Comparison of ENCODE assay signal across 8 cellular contexts in genomic region chr10:102115775-102116174, GRCh38. TPM values are rescaled to one million over a fixed set of nuclear protein-coding genes. Genes with fewer than 3 reads are reported as not detected.
DNase-seq lines count a peak whose midpoint lies in the region; ATAC-seq and TF ChIP-seq lines count a peak whose summit lies in the region.

No MANE protein-coding gene starts in this region.

- peak overlapping the region; percentile 76 for H3K4me3 Mint-ChIP-seq in activated CD4-positive, alpha-beta T cell treated with anti-CD3 and anti-CD28 coated beads, Interleukin-2, amount 10 ng/mL, durations not matched to agents 7 days and 5 days
- H3K4me3 Mint-ChIP-seq in activated CD4-positive, alpha-beta memory T cell treated with anti-CD3 and anti-CD28 coated beads, Interleukin-2, amount 10 ng/mL, durations not matched to agents 7 days and 5 days: peak overlapping the region; percentile 76

- peaks cover 64% of the 10 kb centered on the region for H3K4me1 Mint-ChIP-seq in activated CD4-positive, alpha-beta T cell treated with anti-CD3 and anti-CD28 coated beads, Interleukin-2, amount 10 ng/mL, durations not matched to agents 7 days and 5 days
- peaks cover 63% of the 10 kb centered on the region for H3K4me1 Mint-ChIP-seq in activated CD4-positive, alpha-beta memory T cell treated with anti-CD3 and anti-CD28 coated beads, Interleukin-2, amount 10 ng/mL, durations not matched to agents 7 days and 5 days

- peaks cover 10% of the 10 kb centered on the region for H3K36me3 ChIP-seq in thoracic aorta

- peak overlapping the region; percentile 94 for H3K27ac Mint-ChIP-seq in activated CD4-positive, alpha-beta T cell treated with anti-CD3 and anti-CD28 coated beads, Interleukin-2, amount 10 ng/mL, durations not matched to agents 7 days and 5 days
- peak overlapping the region; percentile 91 for H3K27ac Mint-ChIP-seq in activated CD4-positive, alpha-beta memory T cell treated with anti-CD3 and anti-CD28 coated beads, Interleukin-2, amount 10 ng/mL, durations not matched to agents 7 days and 5 days

- no peaks in the 10 kb centered on the region for H3K9me3 Mint-ChIP-seq in activated CD4-positive, alpha-beta T cell treated with anti-CD3 and anti-CD28 coated beads, Interleukin-2, amount 10 ng/mL, durations not matched to agents 7 days and 5 days
- H3K9me3 Mint-ChIP-seq in activated CD4-positive, alpha-beta memory T cell treated with anti-CD3 and anti-CD28 coated beads, Interleukin-2, amount 10 ng/mL, durations not matched to agents 7 days and 5 days: no peaks in the 10 kb centered on the region

- H3K4me3 ChIP-seq in thoracic aorta: peak overlapping the region; percentile 75

- POLR2A ChIA-PET in activated CD4-positive, alpha-beta T cell treated with anti-CD3 and anti-CD28 coated beads, Interleukin-2, amount 10 ng/mL, durations not matched to agents 7 days and 5 days (lab: Charles Lee): no interaction called here
- POLR2A ChIA-PET in activated CD4-positive, alpha-beta memory T cell treated with anti-CD3 and anti-CD28 coated beads, Interleukin-2, amount 10 ng/mL, durations not matched to agents 7 days and 5 days (lab: Charles Lee): interaction anchor here (0.9 to 4.1 kb wide), 10 partner anchors 13 to 317 kb away, joined by 3 to 19 read pairs (median 5); partner anchors contain the start of genes CUEDC2, HPS6, NOLC1 and PPRC1

- H3K4me1 ChIP-seq in thoracic aorta (ENCODE audit: control insufficient read depth in 1 of 2, low read depth in 2 of 2): peaks cover 40 to 63% of the 10 kb centered on the region in 2 donors

- H3K36me3 Mint-ChIP-seq in activated CD4-positive, alpha-beta T cell treated with anti-CD3 and anti-CD28 coated beads, Interleukin-2, amount 10 ng/mL, durations not matched to agents 7 days and 5 days (ENCODE audit: low read depth): peaks cover 13% of the 10 kb centered on the region
- peaks cover 20% of the 10 kb centered on the region for H3K36me3 Mint-ChIP-seq in activated CD4-positive, alpha-beta memory T cell treated with anti-CD3 and anti-CD28 coated beads, Interleukin-2, amount 10 ng/mL, durations not matched to agents 7 days and 5 days (ENCODE audit: low read depth)

- no peak for DNase-seq in activated CD4-positive, alpha-beta T cell treated with anti-CD3 and anti-CD28 coated beads, Interleukin-2, amount 10 ng/mL, durations not matched to agents 7 days and 5 days
- no peak for DNase-seq in activated CD4-positive, alpha-beta T cell treated with anti-CD3 and anti-CD28 coated beads for 1 hour
- DNase-seq in activated CD4-positive, alpha-beta memory T cell treated with anti-CD3 and anti-CD28 coated beads, Interleukin-2, amount 10 ng/mL, durations not matched to agents 7 days and 5 days: no peak
- no peak for DNase-seq in thoracic aorta (ENCODE audit: low spot score)
- DNase-seq in T1000 (lab: John Stamatoyannopoulos, UW): no peak
- DNase-seq in NCI-H1694 (lab: John Stamatoyannopoulos, UW): no peak

- no peaks in the 10 kb centered on the region for H3K9me3 ChIP-seq in thoracic aorta

- no peaks in the 10 kb centered on the region for H3K27me3 Mint-ChIP-seq in activated CD4-positive, alpha-beta T cell treated with anti-CD3 and anti-CD28 coated beads, Interleukin-2, amount 10 ng/mL, durations not matched to agents 7 days and 5 days
- no peaks in the 10 kb centered on the region for H3K27me3 Mint-ChIP-seq in activated CD4-positive, alpha-beta memory T cell treated with anti-CD3 and anti-CD28 coated beads, Interleukin-2, amount 10 ng/mL, durations not matched to agents 7 days and 5 days

- CTCF ChIA-PET in activated CD4-positive, alpha-beta T cell treated with anti-CD3 and anti-CD28 coated beads, Interleukin-2, amount 10 ng/mL, durations not matched to agents 7 days and 5 days (lab: Charles Lee): interaction anchor here (1.6 to 4.8 kb wide), 2 partner anchors 11 to 43 kb away, joined by 5 to 17 read pairs; no protein-coding TSS in a partner anchor
- CTCF ChIA-PET in activated CD4-positive, alpha-beta memory T cell treated with anti-CD3 and anti-CD28 coated beads, Interleukin-2, amount 10 ng/mL, durations not matched to agents 7 days and 5 days (lab: Charles Lee): interaction anchor here (1.1 to 1.6 kb wide), 3 partner anchors 13 to 274 kb away, joined by 3 to 7 read pairs (median 4); partner anchors contain the start of gene PPRC1

- no peak for ATAC-seq in thoracic aorta (ENCODE audit: insufficient number of reproducible peaks, low FRiP score, low read depth)
- no peak for ATAC-seq in GM18867 (IDR thresholded peaks at IDR 0.05; ENCODE audit: unreplicated experiment)

- TF ChIP-seq CTCF in thoracic aorta (IDR thresholded peaks at IDR 0.05): no peak

- H3K27ac ChIP-seq in layer of hippocampus (ENCODE audit: low read depth, low read length): peak overlapping the region; percentile 90
- peak overlapping the region; percentile 54 to 62 for H3K27ac ChIP-seq in thoracic aorta

- H3K27me3 ChIP-seq in layer of hippocampus (ENCODE audit: control insufficient read depth, insufficient read depth, low read length) (no peaks in the 10 kb centered on the region), thoracic aorta (replicated peaks; ENCODE audit: insufficient read depth) (no peaks in the 10 kb centered on the region)

RNA-seq across cellular contexts. Expression of gene LDB1, which starts 4.4 kb away (rescaled TPM):
- 100 to 1,000 TPM in 1 of 2 experiments, 10 to 100 TPM in 1; 96.2 to 105 TPM for total RNA-seq in activated CD4-positive, alpha-beta T cell treated with anti-CD3 and anti-CD28 coated beads, Interleukin-2, amount 10 ng/mL, durations not matched to agents 7 days and 5 days
- total RNA-seq in activated CD4-positive, alpha-beta memory T cell treated with anti-CD3 and anti-CD28 coated beads, Interleukin-2, amount 10 ng/mL, durations not matched to agents 7 days and 5 days: 10 to 100 TPM; 81.3 to 83.1 TPM
- 10 to 100 TPM; 49.3 to 49.8 TPM for total RNA-seq in thoracic aorta

RNA-seq across cellular contexts. Expression of gene PPRC1, which starts 17.1 kb away (rescaled TPM):
- 10 to 100 TPM; 47.7 to 49.4 TPM for total RNA-seq in activated CD4-positive, alpha-beta T cell treated with anti-CD3 and anti-CD28 coated beads, Interleukin-2, amount 10 ng/mL, durations not matched to agents 7 days and 5 days
- total RNA-seq in activated CD4-positive, alpha-beta memory T cell treated with anti-CD3 and anti-CD28 coated beads, Interleukin-2, amount 10 ng/mL, durations not matched to agents 7 days and 5 days: 10 to 100 TPM; 32.5 to 35.8 TPM
- 10 to 100 TPM; 18.0 to 56.4 TPM for total RNA-seq in thoracic aorta

RNA-seq across cellular contexts. Expression of gene NOLC1, which starts 36.4 kb away (rescaled TPM):
- total RNA-seq in activated CD4-positive, alpha-beta T cell treated with anti-CD3 and anti-CD28 coated beads, Interleukin-2, amount 10 ng/mL, durations not matched to agents 7 days and 5 days: 10 to 100 TPM; 80.5 to 81.3 TPM
- 10 to 100 TPM; 57.0 to 64.3 TPM for total RNA-seq in activated CD4-positive, alpha-beta memory T cell treated with anti-CD3 and anti-CD28 coated beads, Interleukin-2, amount 10 ng/mL, durations not matched to agents 7 days and 5 days
- total RNA-seq in thoracic aorta: 100 to 1,000 TPM in 1 of 2 donors, 10 to 100 TPM in 1; 34.1 to 104 TPM

RNA-seq across cellular contexts. Expression of gene HPS6, which starts 50.6 kb away (rescaled TPM):
- total RNA-seq in activated CD4-positive, alpha-beta T cell treated with anti-CD3 and anti-CD28 coated beads, Interleukin-2, amount 10 ng/mL, durations not matched to agents 7 days and 5 days: 10 to 100 TPM; 18.3 to 25.3 TPM
- total RNA-seq in activated CD4-positive, alpha-beta memory T cell treated with anti-CD3 and anti-CD28 coated beads, Interleukin-2, amount 10 ng/mL, durations not matched to agents 7 days and 5 days: 10 to 100 TPM; 24.7 to 25.7 TPM
- 10 to 100 TPM; 21.8 to 22.3 TPM for total RNA-seq in thoracic aorta

RNA-seq across cellular contexts. Expression of gene ARMH3, which starts 59.8 kb away (rescaled TPM):
- 10 to 100 TPM; 22.1 to 23.6 TPM for total RNA-seq in activated CD4-positive, alpha-beta T cell treated with anti-CD3 and anti-CD28 coated beads, Interleukin-2, amount 10 ng/mL, durations not matched to agents 7 days and 5 days
- total RNA-seq in activated CD4-positive, alpha-beta memory T cell treated with anti-CD3 and anti-CD28 coated beads, Interleukin-2, amount 10 ng/mL, durations not matched to agents 7 days and 5 days: 10 to 100 TPM; 22.8 to 23.9 TPM
- total RNA-seq in thoracic aorta: 10 to 100 TPM; 21.1 TPM
